9 cellular contexts compared by ENCODE assay signal in the genomic region with DNA sequence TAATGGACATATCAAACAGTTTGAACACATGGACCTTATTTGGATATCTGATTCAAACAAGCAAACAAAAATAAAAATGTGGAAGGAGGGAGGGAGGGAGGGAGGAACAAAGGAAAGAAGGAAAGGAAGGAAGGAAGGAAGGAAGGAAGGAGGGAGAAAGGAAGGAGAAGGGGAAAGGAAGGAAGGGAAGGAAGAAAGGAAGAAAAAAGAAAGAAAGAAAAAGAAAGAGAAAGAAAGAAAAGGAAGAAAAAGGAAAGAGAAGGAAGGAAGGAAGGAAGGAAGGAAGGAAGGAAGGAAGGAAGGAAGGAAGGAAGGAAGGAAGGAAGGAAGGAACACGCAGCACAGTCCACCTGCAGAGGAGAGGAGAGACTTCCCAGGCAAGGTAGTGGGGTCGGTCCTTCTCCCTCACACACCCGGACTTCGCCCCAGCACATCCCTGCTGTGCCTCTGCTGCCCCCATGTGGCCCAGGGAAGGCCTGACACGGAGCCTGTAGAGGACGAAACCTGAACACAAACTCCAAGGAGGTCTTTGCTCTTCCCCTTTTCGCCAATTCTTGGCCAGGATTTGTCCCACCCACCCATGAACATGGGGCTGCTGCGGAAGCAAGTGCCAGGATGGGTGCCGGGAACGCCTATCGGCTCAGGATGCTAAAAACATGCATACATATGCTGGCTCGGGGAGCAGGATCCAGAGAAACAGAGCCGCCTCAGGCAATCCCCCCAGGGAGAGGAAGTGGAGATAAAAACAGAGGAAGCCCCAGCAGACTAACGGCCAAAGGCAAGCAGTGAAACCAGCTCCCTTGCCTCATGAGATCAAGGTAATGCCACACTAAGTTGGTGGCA. TPM values are rescaled to one million over a fixed set of nuclear protein-coding genes. Genes with fewer than 3 reads are reported as not detected.
A peak's percentile ranks its signal among the peaks of the same experiment; 100 is the strongest.
DNase-seq lines count a peak whose midpoint lies in the region; ATAC-seq, FAIRE-seq and TF ChIP-seq lines count a peak whose summit lies in the region.
"Had no signal": no experiment of that assay in that cellular context is flagged by ENCODE, and none has a peak within 500 bp of the region (broad histone marks: within the 10 kb centered on the region; RNA-seq: fewer than 3 reads in every experiment).

No MANE protein-coding gene starts in this region.

- peak overlapping the region in 6 of 7 donors; percentile 15 to 58 (median 42) for H3K4me3 Mint-ChIP-seq in CD8-positive, alpha-beta memory T cell

- CTCF ChIA-PET in CD8-positive, alpha-beta memory T cell (lab: Charles Lee) = interaction anchor here (0.8 to 10.2 kb wide), 2 partner anchors 107 to 118 kb away, joined by 6 to 303 read pairs; a partner anchor contains a TSS
- CTCF ChIA-PET in endothelial cell of umbilical vein (lab: Charles Lee) = interaction anchor here (1.2 to 8.4 kb wide), 3 partner anchors 104 to 293 kb away, joined by 4 to 360 read pairs (median 52); a partner anchor contains a TSS

- peaks cover 14 to 71% (median 17%) of the 10 kb centered on the region in 3 donors for H3K36me3 Mint-ChIP-seq in CD8-positive, alpha-beta memory T cell

- ATAC-seq in GM19467 (IDR thresholded peaks at IDR 0.05; ENCODE audit: unreplicated experiment) = peak; percentile 68

- no peaks in the 10 kb centered on the region for H3K9me3 ChIP-seq in CD8-positive, alpha-beta memory T cell (ENCODE audit: low read length)
- H3K9me3 ChIP-seq in endothelial cell of umbilical vein (replicated peaks; ENCODE audit: control insufficient read depth, insufficient read depth, low read length) (no peaks in the 10 kb centered on the region), mucosa of rectum (ENCODE audit: control insufficient read depth in 2 of 2, low read length in 2 of 2) (no peaks in the 10 kb centered on the region)

- H3K9ac ChIP-seq in endothelial cell of umbilical vein (replicated peaks; ENCODE audit: extremely low read depth, insufficient read depth, low read length) (no peak overlapping the region), mucosa of rectum (ENCODE audit: low read depth in 1 of 2, low read length in 2 of 2) (no peak overlapping the region)

- no peaks in the 10 kb centered on the region for H3K4me1 ChIP-seq in CD8-positive, alpha-beta memory T cell (ENCODE audit: insufficient read depth, low read length)
- peaks cover 2% of the 10 kb centered on the region for H3K4me1 ChIP-seq in endothelial cell of umbilical vein (ENCODE audit: control insufficient read depth, extremely low read depth, insufficient read depth, low read length)
- H3K4me1 ChIP-seq in mucosa of rectum (ENCODE audit: control insufficient read depth in 2 of 2, insufficient read depth in 2 of 2, low read length in 2 of 2) = peaks cover 7 to 9% of the 10 kb centered on the region in 2 donors

- H3K36me3 ChIP-seq in CD8-positive, alpha-beta memory T cell (ENCODE audit: insufficient read depth, low read length) = peaks cover 10% of the 10 kb centered on the region
- H3K36me3 ChIP-seq in endothelial cell of umbilical vein (ENCODE audit: control insufficient read depth in 2 of 2, extremely low read depth in 1 of 2, insufficient read depth in 2 of 2, low read length in 2 of 2) (peaks cover 11 to 26% of the 10 kb centered on the region in 2 experiments), mucosa of rectum (ENCODE audit: control insufficient read depth in 2 of 2, insufficient read depth in 2 of 2, low read length in 2 of 2) (peaks cover 19 to 36% of the 10 kb centered on the region in 2 donors)

- H3K4me1 Mint-ChIP-seq in CD8-positive, alpha-beta memory T cell = peaks cover 20 to 25% (median 21%) of the 10 kb centered on the region in 3 donors

- intact Hi-C loops in endothelial cell of umbilical vein (cut with micrococcal nuclease) = loop anchor here (1.0 kb wide), 4 partner anchors 108 to 293 kb away; no protein-coding TSS in a partner anchor

- no TSS peak for BruUV-seq in endothelial cell of umbilical vein (replicated peaks; lab: Mats Ljungman, UMichigan)

- no peaks in the 10 kb centered on the region for H3K27me3 ChIP-seq in CD8-positive, alpha-beta memory T cell (ENCODE audit: insufficient read depth, low read length, poor library complexity, severe bottlenecking)
- H3K27me3 ChIP-seq in endothelial cell of umbilical vein (ENCODE audit: control insufficient read depth in 2 of 2, insufficient read depth in 2 of 2, low read length in 2 of 2) (no peaks in the 10 kb centered on the region), mucosa of rectum (ENCODE audit: control insufficient read depth in 2 of 2, insufficient read depth in 2 of 2, low read length in 2 of 2) (no peaks in the 10 kb centered on the region)

- POLR2A ChIA-PET in CD8-positive, alpha-beta memory T cell (lab: Charles Lee) = no interaction called here
- POLR2A ChIA-PET in endothelial cell of umbilical vein (lab: Charles Lee) = no interaction called here

- H3K4me2 ChIP-seq in endothelial cell of umbilical vein (ENCODE audit: insufficient read depth, low read length) = no peak overlapping the region

- no peaks in the 10 kb centered on the region for H4K20me1 ChIP-seq in endothelial cell of umbilical vein (replicated peaks; ENCODE audit: control insufficient read depth, extremely low read depth, insufficient read depth, low read length)

- peak; percentile 48 to 77 (median 64) for DNase-seq in CD8-positive, alpha-beta memory T cell
- peak; percentile 79 for DNase-seq in HK-2 (ENCODE audit: unreplicated experiment)
- DNase-seq in NOMO-1 treated with DMSO at 0.1 percent for 48 hours (lab: John Stamatoyannopoulos, UW; ENCODE audit: unreplicated experiment) = peak; percentile 48
- DNase-seq in activated CD8-positive, alpha-beta memory T cell treated with anti-CD3 and anti-CD28 coated beads, Interleukin-2, amount 50 U/mL, for 1 hour (ENCODE audit: extremely low read depth) = peak; percentile 26
- DNase-seq in endothelial cell of umbilical vein (ENCODE audit: low read depth, low spot score) = peak; percentile 73
- peak; percentile 68 for DNase-seq in stimulated activated CD8-positive, alpha-beta memory T cell treated with anti-CD3 and anti-CD28 coated beads, Interleukin-4, amount 100 ng/mL, for 24 hours (ENCODE audit: low read depth)

- no peaks in the 10 kb centered on the region for H3K27me3 Mint-ChIP-seq in CD8-positive, alpha-beta memory T cell

- H3K79me2 ChIP-seq in endothelial cell of umbilical vein (ENCODE audit: control insufficient read depth, insufficient read depth, low read length) = no peaks in the 10 kb centered on the region

- peak; percentile 79 for FAIRE-seq in endothelial cell of umbilical vein (lab: Jason Lieb, UNC)
- FAIRE-seq: colon had no signal

- dilution Hi-C loops in endothelial cell of umbilical vein (cut with MboI; ENCODE audit: extremely low pct_ligation_motif_present, low sequenced_read_pairs) = no loop called here

- H3K9me3 Mint-ChIP-seq in CD8-positive, alpha-beta memory T cell = no peaks in the 10 kb centered on the region

- peak overlapping the region; percentile 43 to 88 (median 72) for H3K27ac Mint-ChIP-seq in CD8-positive, alpha-beta memory T cell

- H3K9me1 ChIP-seq in endothelial cell of umbilical vein (replicated peaks; ENCODE audit: control insufficient read depth, extremely low read depth, insufficient read depth, low read length) = no peaks in the 10 kb centered on the region

- H3K27ac ChIP-seq in CD8-positive, alpha-beta memory T cell (ENCODE audit: low read depth, low read length) = no peak overlapping the region
- no peak overlapping the region for H3K27ac ChIP-seq in endothelial cell of umbilical vein (ENCODE audit: insufficient read depth, low read depth, low read length)
- H3K27ac ChIP-seq in mucosa of rectum (ENCODE audit: low read depth in 2 of 2, low read length in 2 of 2) = no peak overlapping the region

- no peak overlapping the region for H3K4me3 ChIP-seq in CD8-positive, alpha-beta memory T cell (ENCODE audit: low read length)
- no peak overlapping the region for H3K4me3 ChIP-seq in endothelial cell of umbilical vein (replicated peaks in 1 of 3; ENCODE audit: insufficient read depth in 1 of 3, low read depth in 1 of 3, low read length in 3 of 3)
- peak overlapping the region; percentile 2 to 47 for H3K4me3 ChIP-seq in mucosa of rectum (ENCODE audit: low read length in 2 of 2)

- peak; percentile 91 to 98 for TF ChIP-seq CTCF in endothelial cell of umbilical vein (IDR thresholded peaks at IDR 0.05; ENCODE audit: extremely low read depth in 1 of 2, insufficient read depth in 1 of 2, low read depth in 1 of 2, low read length in 2 of 2)

- no peak overlapping the region for H2AFZ ChIP-seq in endothelial cell of umbilical vein (ENCODE audit: low read depth, low read length)

- no peak for TF ChIP-seq POLR2A in endothelial cell of umbilical vein (IDR thresholded peaks at IDR 0.05; ENCODE audit: low read depth, low read length)

TF ChIP-seq in endothelial cell of umbilical vein, 7 proteins besides CTCF, POLR2A, EP300 and RAD21:
- TF ChIP-seq, protein P1, sequence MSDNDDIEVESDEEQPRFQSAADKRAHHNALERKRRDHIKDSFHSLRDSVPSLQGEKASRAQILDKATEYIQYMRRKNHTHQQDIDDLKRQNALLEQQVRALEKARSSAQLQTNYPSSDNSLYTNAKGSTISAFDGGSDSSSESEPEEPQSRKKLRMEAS (IDR thresholded peaks at IDR 0.05; ENCODE audit: insufficient read depth, insufficient read length) = no peak
- TF ChIP-seq POLR2AphosphoS5 (IDR thresholded peaks at IDR 0.05; ENCODE audit: insufficient read depth, low read depth, low read length) (no peak), JUN (IDR thresholded peaks at IDR 0.05; ENCODE audit: borderline replicate concordance, insufficient read depth, insufficient read length, low read depth) (no peak), EZH2 (IDR thresholded peaks at IDR 0.05; ENCODE audit: borderline replicate concordance, low read depth, low read length, severe bottlenecking) (no peak), GATA2 (IDR thresholded peaks at IDR 0.05; ENCODE audit: insufficient read depth, insufficient read length, low read depth, low read length) (no peak), FOS (IDR thresholded peaks at IDR 0.05; ENCODE audit: borderline replicate concordance, insufficient read depth, low read length) (no peak), MYC (IDR thresholded peaks at IDR 0.05; ENCODE audit: low read depth, low read length) (no peak)
TF ChIP-seq in endothelial cell of umbilical vein: peak in this region for 0.

RNA-seq across cellular contexts. Expression of a gene that starts 52.3 kb away (rescaled TPM):
- 1 to 10 TPM; 1.3 to 1.4 TPM for total RNA-seq in CD8-positive, alpha-beta memory T cell
- not detected for polyA plus RNA-seq in CD8-positive, alpha-beta memory T cell
- total RNA-seq in endothelial cell of umbilical vein = 0.14 and 0.51 TPM in 2 replicates
- 0.11 and 0.49 TPM in 2 replicates for polyA plus RNA-seq in endothelial cell of umbilical vein
- polyA plus RNA-seq in endothelial cell of umbilical vein (2011; cell fraction: cytosol; rRNA removed) = 0.14 and 0.18 TPM in 2 replicates
- 1.7 TPM in 2 replicates for polyA plus RNA-seq in endothelial cell of umbilical vein (2011; cell fraction: nucleus; rRNA removed)
- 0.14 and 0.52 TPM in 2 replicates for polyA plus RNA-seq in endothelial cell of umbilical vein (2012)
- polyA minus RNA-seq in endothelial cell of umbilical vein = 0.56 and 1.3 TPM in 2 replicates
- not detected for polyA minus RNA-seq in endothelial cell of umbilical vein (2011; cell fraction: cytosol; rRNA and poly(A)+ RNA removed)
- 1.4 and 3.4 TPM in 2 replicates for polyA minus RNA-seq in endothelial cell of umbilical vein (2011; cell fraction: nucleus; rRNA and poly(A)+ RNA removed)

Comparison
In these comparisons a context has a peak if more than half of its experiments do, and no peak if none do; other contexts are left out.
1. DNase-seq: peak in every context shown above with its lines; median percentile 79 in HK-2; 73 in endothelial cell of umbilical vein; 68 in stimulated activated CD8-positive, alpha-beta memory T cell treated with anti-CD3 and anti-CD28 coated beads, Interleukin-4, amount 100 ng/mL, for 24 hours; 64 in CD8-positive, alpha-beta memory T cell; 48 in NOMO-1 treated with DMSO at 0.1 percent for 48 hours; 26 in activated CD8-positive, alpha-beta memory T cell treated with anti-CD3 and anti-CD28 coated beads, Interleukin-2, amount 50 U/mL, for 1 hour.
2. H3K4me3 ChIP-seq: peak in mucosa of rectum (2 of 2); none in CD8-positive, alpha-beta memory T cell (single experiment) and endothelial cell of umbilical vein (0 of 3).